ENCODE assay signal across 16 cellular contexts in the genomic region with DNA sequence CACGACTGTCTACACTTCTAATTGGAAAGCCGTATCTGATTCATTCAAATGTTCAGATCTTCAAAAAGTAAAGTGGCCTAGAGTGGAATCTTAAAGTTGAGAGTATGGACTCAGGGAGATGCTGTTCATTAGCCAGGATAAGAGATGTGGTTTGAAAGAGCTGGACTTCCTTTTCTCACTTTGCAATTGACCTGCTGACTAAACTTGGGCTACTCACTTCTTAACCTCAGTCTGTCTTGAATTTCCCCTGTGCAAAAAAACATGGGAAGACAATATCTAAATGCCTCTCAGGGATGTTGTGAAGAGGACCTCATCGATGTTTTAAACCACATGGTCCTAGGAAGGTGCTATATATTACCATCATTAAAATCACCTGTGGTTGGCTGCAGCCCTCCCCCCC.
DNase-seq lines count a peak whose midpoint lies in the region; ATAC-seq and TF ChIP-seq lines count a peak whose summit lies in the region.
"Had no signal": no experiment of that assay in that cellular context is flagged by ENCODE, and none has a peak within 500 bp of the region (broad histone marks: within the 10 kb centered on the region; RNA-seq: fewer than 3 reads in every experiment).

No MANE protein-coding gene starts in this region.

- CTCF ChIA-PET in activated CD4-positive, alpha-beta T cell treated with anti-CD3 and anti-CD28 coated beads, Interleukin-2, amount 10 ng/mL, durations not matched to agents 7 days and 5 days (lab: Charles Lee): interaction anchor here (1.0 to 1.2 kb wide), 2 partner anchors 21 to 44 kb away, joined by 3 read pairs; no protein-coding TSS in a partner anchor
- CTCF ChIA-PET in HEK293T (lab: Yijun Ruan, JAX): no interaction called here

- H3K36me3 ChIP-seq in neutrophil: no peaks in the 10 kb centered on the region
- H3K36me3 ChIP-seq: thoracic aorta had no signal

- H3K4me1 ChIP-seq in neutrophil (ENCODE audit: control insufficient read depth in 1 of 2, insufficient read depth in 1 of 2, low read depth in 1 of 2, low read length in 1 of 2): peaks cover 42 to 43% of the 10 kb centered on the region in 2 experiments

- peak overlapping the region; percentile 94 for H3K27ac ChIP-seq in neutrophil
- H3K27ac ChIP-seq: thoracic aorta had no signal

- no peak for TF ChIP-seq CTCF in neutrophil (IDR thresholded peaks at IDR 0.05)

- H3K27me3 Mint-ChIP-seq in activated CD4-positive, alpha-beta T cell treated with anti-CD3 and anti-CD28 coated beads, Interleukin-2, amount 10 ng/mL, durations not matched to agents 24 days and 14 days: no peaks in the 10 kb centered on the region
- H3K27me3 Mint-ChIP-seq in activated CD4-positive, alpha-beta T cell treated with anti-CD3 and anti-CD28 coated beads, Interleukin-2, amount 10 ng/mL, durations not matched to agents 7 days and 5 days: no peaks in the 10 kb centered on the region

- intact Hi-C loops in activated CD4-positive, alpha-beta T cell treated with anti-CD3 and anti-CD28 coated beads, Interleukin-2, amount 10 ng/mL, durations not matched to agents 24 days and 14 days (cut with micrococcal nuclease): loop anchor here (5.0 kb wide), 1 partner anchor 37 kb away; no protein-coding TSS in a partner anchor

- H3K9me3 Mint-ChIP-seq in activated CD4-positive, alpha-beta T cell treated with anti-CD3 and anti-CD28 coated beads, Interleukin-2, amount 10 ng/mL, durations not matched to agents 24 days and 14 days: peaks cover 5% of the 10 kb centered on the region
- peaks cover 14% of the 10 kb centered on the region for H3K9me3 Mint-ChIP-seq in activated CD4-positive, alpha-beta T cell treated with anti-CD3 and anti-CD28 coated beads, Interleukin-2, amount 10 ng/mL, durations not matched to agents 7 days and 5 days

- H3K4me3 Mint-ChIP-seq in activated CD4-positive, alpha-beta T cell treated with anti-CD3 and anti-CD28 coated beads, Interleukin-2, amount 10 ng/mL, durations not matched to agents 24 days and 14 days: peak overlapping the region; percentile 11
- H3K4me3 Mint-ChIP-seq in activated CD4-positive, alpha-beta T cell treated with anti-CD3 and anti-CD28 coated beads, Interleukin-2, amount 10 ng/mL, durations not matched to agents 7 days and 5 days: no peak overlapping the region
- H3K4me3 Mint-ChIP-seq: activated naive CD4-positive, alpha-beta T cell treated with anti-CD3 and anti-CD28 coated beads for 36 hours; mesothelial cell of epicardium had no signal

- H3K4me3 ChIP-seq in neutrophil (ENCODE audit: low read depth in 1 of 2, low read length in 1 of 2): no peak overlapping the region
- H3K4me3 ChIP-seq: thoracic aorta had no signal

- peaks cover 70% of the 10 kb centered on the region for H3K4me1 Mint-ChIP-seq in activated CD4-positive, alpha-beta T cell treated with anti-CD3 and anti-CD28 coated beads, Interleukin-2, amount 10 ng/mL, durations not matched to agents 24 days and 14 days
- peaks cover 81% of the 10 kb centered on the region for H3K4me1 Mint-ChIP-seq in activated CD4-positive, alpha-beta T cell treated with anti-CD3 and anti-CD28 coated beads, Interleukin-2, amount 10 ng/mL, durations not matched to agents 7 days and 5 days

- peaks cover 78% of the 10 kb centered on the region for H3K36me3 Mint-ChIP-seq in activated CD4-positive, alpha-beta T cell treated with anti-CD3 and anti-CD28 coated beads, Interleukin-2, amount 10 ng/mL, durations not matched to agents 24 days and 14 days (ENCODE audit: low read depth)
- H3K36me3 Mint-ChIP-seq in activated CD4-positive, alpha-beta T cell treated with anti-CD3 and anti-CD28 coated beads, Interleukin-2, amount 10 ng/mL, durations not matched to agents 7 days and 5 days (ENCODE audit: low read depth): peaks cover 89% of the 10 kb centered on the region

- peak; percentile 50 for ATAC-seq in GM21515 (IDR thresholded peaks at IDR 0.05; ENCODE audit: unreplicated experiment)
- peak; percentile 45 for ATAC-seq in HG03520 (IDR thresholded peaks at IDR 0.05; ENCODE audit: unreplicated experiment)

- no peaks in the 10 kb centered on the region for H3K27me3 ChIP-seq in neutrophil

- POLR2A ChIA-PET in activated CD4-positive, alpha-beta T cell treated with anti-CD3 and anti-CD28 coated beads, Interleukin-2, amount 10 ng/mL, durations not matched to agents 7 days and 5 days (lab: Charles Lee): interaction anchor here (0.6 kb wide), 1 partner anchor 31 kb away, joined by 3 read pairs; no protein-coding TSS in a partner anchor
- POLR2A ChIA-PET in HEK293T (lab: Yijun Ruan, JAX): no interaction called here

- H3K9me3 ChIP-seq in neutrophil: no peaks in the 10 kb centered on the region
- H3K9me3 ChIP-seq: thoracic aorta had no signal

- peak overlapping the region; percentile 10 for H3K27ac Mint-ChIP-seq in activated CD4-positive, alpha-beta T cell treated with anti-CD3 and anti-CD28 coated beads, Interleukin-2, amount 10 ng/mL, durations not matched to agents 24 days and 14 days
- no peak overlapping the region for H3K27ac Mint-ChIP-seq in activated CD4-positive, alpha-beta T cell treated with anti-CD3 and anti-CD28 coated beads, Interleukin-2, amount 10 ng/mL, durations not matched to agents 7 days and 5 days
- H3K27ac Mint-ChIP-seq: mesothelial cell of epicardium had no signal

- no peak for DNase-seq in activated CD4-positive, alpha-beta T cell treated with anti-CD3 and anti-CD28 coated beads, Interleukin-2, amount 10 ng/mL, durations not matched to agents 24 days and 14 days
- DNase-seq in activated CD4-positive, alpha-beta T cell treated with anti-CD3 and anti-CD28 coated beads, Interleukin-2, amount 10 ng/mL, durations not matched to agents 7 days and 5 days: no peak
- DNase-seq in cerebellum (ENCODE audit: low spot score): no peak
- no peak for DNase-seq in HEK293T (ENCODE audit: extremely low spot score)
- no peak for DNase-seq in NCI-H2081 treated with DMSO at 0.1 percent for 48 hours (lab: John Stamatoyannopoulos, UW)
- DNase-seq: activated naive CD4-positive, alpha-beta T cell treated with anti-CD3 and anti-CD28 coated beads for 36 hours; cerebellar nuclear complex; DND-41; NCI-H1048; NCI-H524; SIG-M5 had no signal

TF ChIP-seq in HEK293T, 16 proteins besides CTCF, POLR2A, EP300 and RAD21:
- TF ChIP-seq SUZ12 (IDR thresholded peaks at IDR 0.05) (no peak), L3MBTL2 (conservative IDR thresholded peaks at IDR 0.05) (no peak), ARNT (IDR thresholded peaks at IDR 0.05) (no peak), FOXA1 (IDR thresholded peaks at IDR 0.05) (no peak), HDGF (IDR thresholded peaks at IDR 0.05; ENCODE audit: borderline replicate concordance) (no peak), ELF4 (IDR thresholded peaks at IDR 0.05) (no peak), TARDBP (IDR thresholded peaks at IDR 0.05) (no peak), FOXK2 (IDR thresholded peaks at IDR 0.05) (no peak), ZNF384 (IDR thresholded peaks at IDR 0.05) (no peak), LEF1 (IDR thresholded peaks at IDR 0.05; ENCODE audit: borderline replicate concordance) (no peak), BHLHE40 (IDR thresholded peaks at IDR 0.05; ENCODE audit: borderline replicate concordance) (no peak)
